Comparison of ENCODE assay signal across 20 cellular contexts in genomic region chr4:151653548-151653918, GRCh38.
"Had no signal": no experiment of that assay in that cellular context is flagged by ENCODE, and none has a peak within 500 bp of the region (broad histone marks: within the 10 kb centered on the region; RNA-seq: fewer than 3 reads in every experiment).

No MANE protein-coding gene starts in this region.

- H3K27me3 ChIP-seq: heart left ventricle, neutrophil, ovary, transverse colon had no signal

- H3K9me3 Mint-ChIP-seq: activated T-helper 2 cell treated with anti-CD3 and anti-CD28 coated beads, Interferon-gamma antibody, Interleukin-2, Interleukin-4, amounts not matched to agents 10 μg/mL and 5 μg/mL and 100 μg/mL, durations not matched to agents 14 hours and 24 hours and 36 hours; memory B cell; natural killer cell treated with Interleukin-12 subunit alpha and Interleukin-12 subunit beta and Interleukin-15 and Interleukin-18, amount 100 ng/mL, for 72 hours had no signal

- H3K36me3 Mint-ChIP-seq: memory B cell; natural killer cell treated with Interleukin-12 subunit alpha and Interleukin-12 subunit beta and Interleukin-15 and Interleukin-18, amount 100 ng/mL, for 72 hours had no signal

- H3K4me1 ChIP-seq: prostate gland, transverse colon had no signal

- H3K4me3 Mint-ChIP-seq: activated naive CD8-positive, alpha-beta T cell; memory B cell; natural killer cell treated with Interleukin-12 subunit alpha and Interleukin-12 subunit beta and Interleukin-15 and Interleukin-18, amount 100 ng/mL, for 72 hours had no signal

- H3K4me3 ChIP-seq: heart left ventricle, ovary, prostate gland, skin epidermis, transverse colon had no signal

- H3K4me1 Mint-ChIP-seq: memory B cell had no signal

- DNase-seq: activated CD4-positive, alpha-beta T cell treated with anti-CD3 and anti-CD28 coated beads for 1 hour; activated naive CD4-positive, alpha-beta T cell; activated T-cell treated with anti-CD3 and anti-CD28 coated beads, Interleukin-2, amount 50 U/mL, for 1 hour; central memory CD4-positive, alpha-beta T cell; dermis blood vessel endothelial cell; effector memory CD4-positive, alpha-beta T cell; heart left ventricle; left cardiac atrium; ovary; right cardiac atrium; stimulated activated CD4-positive, alpha-beta T cell treated with anti-CD3 and anti-CD28 coated beads, Interleukin-1b, Interleukin-23, amount 100 ng/mL, for 48 hours; T-helper 9 cell; transverse colon had no signal

- H3K27ac ChIP-seq: neutrophil, ovary, prostate gland, transverse colon had no signal

- H3K27me3 Mint-ChIP-seq: activated naive CD8-positive, alpha-beta T cell had no signal

- H3K27ac Mint-ChIP-seq: activated naive CD8-positive, alpha-beta T cell; activated T-helper 2 cell treated with anti-CD3 and anti-CD28 coated beads, Interferon-gamma antibody, Interleukin-2, Interleukin-4, amounts not matched to agents 10 μg/mL and 5 μg/mL and 100 μg/mL, durations not matched to agents 14 hours and 24 hours and 36 hours; memory B cell; natural killer cell treated with Interleukin-12 subunit alpha and Interleukin-12 subunit beta and Interleukin-15 and Interleukin-18, amount 100 ng/mL, for 72 hours had no signal

- H3K9me3 ChIP-seq: heart left ventricle, neutrophil, ovary, prostate gland, transverse colon had no signal

- H3K36me3 ChIP-seq: ovary, prostate gland, transverse colon had no signal
